In the genomic region with DNA sequence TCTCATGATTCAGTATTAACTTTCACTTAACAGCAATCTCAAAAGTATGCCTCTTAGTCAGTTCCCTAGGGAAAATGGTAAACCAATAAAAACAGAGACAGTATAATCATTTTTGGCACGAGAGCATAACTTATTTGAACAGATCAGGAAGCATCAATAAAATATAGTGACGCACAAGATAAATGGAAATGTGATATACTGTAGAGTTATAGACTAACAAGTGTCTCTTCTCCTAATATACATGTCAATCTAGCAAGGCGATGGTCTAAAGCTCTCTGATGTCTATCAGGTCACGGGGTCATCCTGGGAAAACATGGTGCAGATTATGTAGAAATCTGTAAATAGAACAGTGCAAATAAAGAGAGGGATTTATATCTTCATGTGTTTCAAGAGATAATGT, we compare ENCODE assay signal across 16 cellular contexts.
DNase-seq lines count a peak whose midpoint lies in the region; TF ChIP-seq lines count a peak whose summit lies in the region.
"Had no signal": no experiment of that assay in that cellular context is flagged by ENCODE, and none has a peak within 500 bp of the region (broad histone marks: within the 10 kb centered on the region; RNA-seq: fewer than 3 reads in every experiment).

No MANE protein-coding gene starts in this region.

- DNase-seq in NCI-H1092 treated with DMSO at 0.1 percent for 48 hours (lab: John Stamatoyannopoulos, UW) (peak; percentile 19), NCI-H1092 (lab: John Stamatoyannopoulos, UW) (no peak), NCI-H748 treated with DMSO at 0.1 percent for 48 hours (lab: John Stamatoyannopoulos, UW) (peak; percentile 17), choroid plexus epithelial cell (ENCODE audit: low read depth) (peak; percentile 89), skeletal muscle cell (ENCODE audit: low read depth) (peak; percentile 93), erythroblast (lab: John Stamatoyannopoulos, UW) (no peak), putamen (ENCODE audit: low spot score) (no peak), caudate nucleus (lab: John Stamatoyannopoulos, UW) (no peak)
- DNase-seq: activated CD4-positive, alpha-beta T cell treated with anti-CD3 and anti-CD28 coated beads, Interleukin-2, amount 50 U/mL, for 1 hour; dorsolateral prefrontal cortex; heart left ventricle; lower lobe of right lung; NCI-H2107; stimulated activated CD4-positive, alpha-beta T cell treated with anti-CD3 and anti-CD28 coated beads, Interleukin-4, amount 100 ng/mL, for 1 hour; stomach had no signal

- no peak for TF ChIP-seq CTCF in choroid plexus epithelial cell (conservative IDR thresholded peaks at IDR 0.05; ENCODE audit: low read depth, low read length)

- H3K4me3 ChIP-seq in choroid plexus epithelial cell (ENCODE audit: low read depth, low read length) (no peak overlapping the region), skeletal muscle cell (ENCODE audit: low read depth, low read length) (no peak overlapping the region)
- H3K4me3 ChIP-seq: dorsolateral prefrontal cortex, heart left ventricle, lower lobe of right lung, stomach had no signal

- H3K27ac ChIP-seq in caudate nucleus (ENCODE audit: low read depth, low read length): no peak overlapping the region
- H3K27ac ChIP-seq: dorsolateral prefrontal cortex, lower lobe of right lung, parathyroid adenoma, stomach had no signal

- no peak for TF ChIP-seq POLR2A in erythroblast (IDR thresholded peaks at IDR 0.05; ENCODE audit: low read length)

Comparison
In these comparisons a context has a peak if more than half of its experiments do, and no peak if none do; other contexts are left out.
1. DNase-seq: peak in NCI-H1092 treated with DMSO at 0.1 percent for 48 hours (single experiment), NCI-H748 treated with DMSO at 0.1 percent for 48 hours (single experiment), choroid plexus epithelial cell (single experiment) and skeletal muscle cell (single experiment); none in NCI-H1092 (single experiment), erythroblast (0 of 2), putamen (single experiment) and caudate nucleus (0 of 61).